ENCODE assay signal across 8 cellular contexts in genomic region chr17:56977673-56978395, GRCh38. TPM values are rescaled to one million over a fixed set of nuclear protein-coding genes. Genes with fewer than 3 reads are reported as not detected.
A peak's percentile ranks its signal among the peaks of the same experiment; 100 is the strongest.
DNase-seq lines count a peak whose midpoint lies in the region; ATAC-seq, FAIRE-seq and TF ChIP-seq lines count a peak whose summit lies in the region.

Gene SCPEP1, plus strand, starts transcription at chr17:56978131. Its CDS starts 29 bp downstream, at chr17:56978160.

- ATAC-seq in GM23338, result peak; percentile 94

- peaks cover 52% of the 10 kb centered on the region for H3K4me1 Mint-ChIP-seq in GM23338

- H3K27me3 Mint-ChIP-seq in GM23338 (ENCODE audit: insufficient read depth, low read depth, poor library complexity), result peaks cover 9% of the 10 kb centered on the region

- H3F3A ChIP-seq in GM23338 (replicated peaks; ENCODE audit: low read depth), result no peaks in the 10 kb centered on the region; the same call in 1 of the 2 replicates

- H3K27me3 ChIP-seq in GM23338 (ENCODE audit: insufficient read depth) (no peaks in the 10 kb centered on the region), SJCRH30 (no peaks in the 10 kb centered on the region), neutrophil (no peaks in the 10 kb centered on the region)

- no peaks in the 10 kb centered on the region; the same call in 1 of the 2 replicates for H3K36me3 ChIP-seq in GM23338 (ENCODE audit: insufficient read depth)
- H3K36me3 ChIP-seq in SJCRH30, result no peaks in the 10 kb centered on the region
- H3K36me3 ChIP-seq in neutrophil, result no peaks in the 10 kb centered on the region

- H3K4me3 Mint-ChIP-seq in GM23338, result peak within 1 kb of the TSS; percentile 70

- peaks cover 10% of the 10 kb centered on the region; the same call in 2 of the 3 replicates for H3K9me3 Mint-ChIP-seq in GM23338

- H3K27ac ChIP-seq in GM23338 (ENCODE audit: low read depth) (peak within 1 kb of the TSS; percentile 3; the same call in 1 of the 2 replicates), SJCRH30 (no peak within 1 kb of the TSS), neutrophil (peak within 1 kb of the TSS; percentile 73)

- H3K27ac Mint-ChIP-seq in GM23338, result peak within 1 kb of the TSS; percentile 39

- H3K4me3 ChIP-seq in GM23338 (peak within 1 kb of the TSS; percentile 85), SJCRH30 (peak within 1 kb of the TSS; percentile 61), neutrophil (ENCODE audit: low read depth in 1 of 2, low read length in 1 of 2) (peak within 1 kb of the TSS; percentile 58 to 63)

- H2AFZ ChIP-seq in GM23338, result peak within 1 kb of the TSS; percentile 91

- H3K79me2 ChIP-seq in GM23338 (replicated peaks; ENCODE audit: insufficient read depth), result 0 out of 2 replicates have a peak, but pooled peaks cover 4% of the 10 kb centered on the region

- H3K4me1 ChIP-seq in GM23338 (ENCODE audit: insufficient read depth) (peaks cover 24% of the 10 kb centered on the region), SJCRH30 (no peaks in the 10 kb centered on the region), neutrophil (ENCODE audit: control insufficient read depth in 1 of 2, insufficient read depth in 1 of 2, low read depth in 1 of 2, low read length in 1 of 2) (peaks cover 40 to 43% of the 10 kb centered on the region in 2 experiments)

- peaks cover 5% of the 10 kb centered on the region; the same call in 1 of the 3 replicates for H3K36me3 Mint-ChIP-seq in GM23338 (ENCODE audit: low read depth)

- H3K9me3 ChIP-seq in SJCRH30 (replicated peaks) (no peaks in the 10 kb centered on the region), neutrophil (no peaks in the 10 kb centered on the region)

- peak; percentile 76 for DNase-seq in DMS79 treated with DMSO at 0.1 percent for 48 hours (lab: John Stamatoyannopoulos, UW)
- peak; percentile 91 for DNase-seq in GM23338 (ENCODE audit: low spot score)
- peak; percentile 87 for DNase-seq in LoVo (ENCODE audit: low spot score)
- DNase-seq in SJCRH30, result peak; percentile 82
- peak; percentile 60 for DNase-seq in activated gamma-delta T cell treated with anti-CD3 and anti-CD28 coated beads, Interleukin-2, amount 50 U/mL, for 16 hours (ENCODE audit: low read depth)
- DNase-seq in frontal cortex (ENCODE audit: low spot score in 2 of 2), result peak; percentile 94 to 97

- no peak for TF ChIP-seq CTCF in GM23338 (conservative IDR thresholded peaks at IDR 0.05; ENCODE audit: low read depth in 2 of 2)
- TF ChIP-seq CTCF in neutrophil (IDR thresholded peaks at IDR 0.05), result peak; percentile 35
- TF ChIP-seq CTCF in subcutaneous adipose tissue (IDR thresholded peaks at IDR 0.05; ENCODE audit: low read depth), result no peak

- H3K4me2 ChIP-seq in GM23338, result peak within 1 kb of the TSS; percentile 94

- H4K20me1 ChIP-seq in GM23338 (replicated peaks; ENCODE audit: insufficient read depth), result no peaks in the 10 kb centered on the region

- H3K9me2 ChIP-seq in GM23338 (ENCODE audit: insufficient read depth), result no peaks in the 10 kb centered on the region

- FAIRE-seq in frontal cortex (lab: Jason Lieb, UNC), result no peak

TF ChIP-seq in GM23338, 12 proteins besides CTCF, POLR2A, EP300 and RAD21:
- TF ChIP-seq POLR2AphosphoS5 (IDR thresholded peaks at IDR 0.05; ENCODE audit: low read depth) (peak; percentile 76), STAT1 (IDR thresholded peaks at IDR 0.05; ENCODE audit: unreplicated experiment) (no peak), ZNF331 (CRISPR knock-in tag; IDR thresholded peaks at IDR 0.05; ENCODE audit: low read depth) (no peak), EZH2 (IDR thresholded peaks at IDR 0.05; ENCODE audit: low read depth, unreplicated experiment) (no peak), CREB1 (CRISPR knock-in tag; IDR thresholded peaks at IDR 0.05; ENCODE audit: low read depth) (0 out of 2 replicates have a peak, but pooled peaks have one; percentile 12), EZH2phosphoT487 (IDR thresholded peaks at IDR 0.05; ENCODE audit: unreplicated experiment) (no peak)

RNA-seq across cellular contexts. Expression of gene SCPEP1, which starts in this region (rescaled TPM):
- 52.1 and 55.0 TPM in 2 replicates for total RNA-seq in GM23338 (2014; rRNA removed; shearing (Covaris generic))
- polyA plus RNA-seq in GM23338 (2016; fragmentation: Nextera tagmentation; extraction: Ambion mirVana), result 46.6 and 52.6 TPM in 2 replicates
- 16.6 and 18.6 TPM in 2 replicates for total RNA-seq in SJCRH30 (2014; rRNA removed; shearing (Covaris generic))
- total RNA-seq in frontal cortex (3.3 TPM), subcutaneous adipose tissue (100 to 1,000 TPM in 1 of 4 donors, 10 to 100 TPM in 3; 22.2 to 156 (median 59.2) TPM)
